ENCODE assay signal across 8 cellular contexts in the genomic region with DNA sequence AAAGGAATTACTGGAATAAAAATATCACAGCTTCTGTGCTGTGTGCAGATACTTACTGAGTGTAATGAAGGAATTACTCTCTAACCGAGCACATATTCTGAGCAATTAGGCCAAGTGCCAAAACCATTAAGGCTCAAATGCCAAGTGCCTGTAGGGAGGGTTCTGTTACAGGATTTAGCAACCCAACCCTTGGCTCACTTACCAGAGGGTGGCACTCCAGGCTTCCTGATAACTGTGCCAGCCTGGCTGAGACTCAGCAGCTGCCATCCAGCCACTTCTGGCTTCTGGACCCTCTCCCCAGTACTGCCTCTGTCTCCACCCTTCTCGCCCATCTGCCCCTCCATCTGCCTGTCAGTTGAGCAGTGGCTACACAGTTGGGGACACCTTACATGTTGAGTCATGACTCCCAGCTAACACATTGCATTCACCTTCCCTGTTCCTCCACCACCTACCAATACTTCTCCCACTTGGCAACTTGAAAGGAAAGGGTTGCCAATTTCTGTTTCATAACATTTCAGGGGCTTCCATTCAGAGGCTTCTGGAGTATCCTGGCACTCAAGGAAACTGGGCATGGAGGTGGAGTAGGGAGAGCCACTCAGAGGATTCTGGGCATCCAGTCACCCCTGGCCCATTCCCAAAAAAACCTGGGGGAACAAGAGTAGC.
DNase-seq lines count a peak whose midpoint lies in the region; ATAC-seq, FAIRE-seq and TF ChIP-seq lines count a peak whose summit lies in the region.

No MANE protein-coding gene starts in this region.

- H3K9me3 ChIP-seq in HCT116 (ENCODE audit: control insufficient read depth in 1 of 2, insufficient read depth in 1 of 2, low read depth in 1 of 2, low read length in 2 of 2) (no peaks in the 10 kb centered on the region), T-helper 17 cell (ENCODE audit: control insufficient read depth, low read length, poor library complexity, severe bottlenecking) (no peaks in the 10 kb centered on the region)

- no peaks in the 10 kb centered on the region for H3K27me3 ChIP-seq in HCT116 (ENCODE audit: insufficient read depth, low read length)

- POLR2A ChIA-PET in HCT116 (lab: Charles Lee), result no interaction called here

- no peaks in the 10 kb centered on the region for H3K9me2 ChIP-seq in HCT116 (ENCODE audit: insufficient read depth)

- ATAC-seq in HCT116 (peak; percentile 76), T-helper 17 cell (no peak), HG03354 (IDR thresholded peaks at IDR 0.05; ENCODE audit: poor library complexity, severe bottlenecking, unreplicated experiment) (no peak)

- no peak overlapping the region for H3K4me3 ChIP-seq in HCT116 (replicated peaks in 1 of 2; ENCODE audit: low read depth in 1 of 2, low read length in 2 of 2)

- H3K79me2 ChIP-seq in HCT116 (ENCODE audit: insufficient read depth, low read length), result no peaks in the 10 kb centered on the region

- TF ChIP-seq POLR2A in HCT116 (IDR thresholded peaks at IDR 0.05; ENCODE audit: borderline replicate concordance, extremely low read depth, insufficient read depth, insufficient read length), result no peak

- BruUV-seq in HCT116 (replicated peaks; lab: Mats Ljungman, UMichigan), result no TSS peak

- intact Hi-C loops in HCT116 (cut with micrococcal nuclease), result loop anchor here (5.0 kb wide), 1 partner anchor 916 kb away; no protein-coding TSS in a partner anchor

- H3K9ac ChIP-seq in HCT116 (ENCODE audit: low read length), result no peak overlapping the region

- no peaks in the 10 kb centered on the region for H3K36me3 ChIP-seq in HCT116 (ENCODE audit: control insufficient read depth in 1 of 2, insufficient read depth in 2 of 2, low read length in 2 of 2)

- FAIRE-seq in RCC 7860 (lab: Jason Lieb, UNC), result no peak

- H3K4me1 ChIP-seq in HCT116 (ENCODE audit: control insufficient read depth in 1 of 2, insufficient read depth in 2 of 2, low read length in 2 of 2), result no peaks in the 10 kb centered on the region

- H2AFZ ChIP-seq in HCT116 (ENCODE audit: low read depth, low read length, poor library complexity, severe bottlenecking), result no peak overlapping the region

- peak; percentile 63 for TF ChIP-seq RAD21 in HCT116 (IDR thresholded peaks at IDR 0.05; ENCODE audit: low read depth)

- DNase-seq in HCT116 (ENCODE audit: low read depth, low spot score) (no peak), OCI-M1 (lab: John Stamatoyannopoulos, UW) (peak; percentile 3), dermis blood vessel endothelial cell (peak; percentile 68), mucosa of gallbladder (ENCODE audit: low spot score) (peak; percentile 59), RCC 7860 (ENCODE audit: low spot score) (no peak), T-helper 17 cell (no peak)

- no peaks in the 10 kb centered on the region for H4K20me1 ChIP-seq in HCT116 (ENCODE audit: insufficient read depth)

- peaks cover 7% of the 10 kb centered on the region for H3K4me1 Mint-ChIP-seq in T-helper 17 cell

- RAD21 ChIA-PET in HCT116 (lab: Charles Lee; ENCODE audit: low non-redundant PET in 1 of 2, low total read pairs in 2 of 2, uncharacterized antibody in 2 of 2, unreplicated experiment in 2 of 2), result no interaction called here

- no peak overlapping the region for H3K4me2 ChIP-seq in HCT116 (ENCODE audit: low read length)

- no peak overlapping the region for H3K4me3 Mint-ChIP-seq in T-helper 17 cell

- H3K36me3 Mint-ChIP-seq in T-helper 17 cell (ENCODE audit: low read depth), result peaks cover 3% of the 10 kb centered on the region

- no peaks in the 10 kb centered on the region for H3K27me3 Mint-ChIP-seq in T-helper 17 cell

- H3K27ac ChIP-seq in 22Rv1, result no peak overlapping the region
- H3K27ac ChIP-seq in HCT116 (ENCODE audit: low read depth, low read length), result no peak overlapping the region

- CTCF ChIA-PET in HCT116 (lab: Charles Lee), result interaction anchor here (1.4 kb wide), 1 partner anchor 1012 kb away, joined by 5 read pairs; no protein-coding TSS in a partner anchor

- no peak overlapping the region for H3K27ac Mint-ChIP-seq in T-helper 17 cell

- TF ChIP-seq CTCF in 22Rv1 (IDR thresholded peaks at IDR 0.05) (peak; percentile 63), HCT116 (IDR thresholded peaks at IDR 0.05 in 2 of 3, conservative IDR thresholded peaks at IDR 0.05 in 1 of 3; ENCODE audit: borderline replicate concordance in 1 of 3, insufficient read depth in 1 of 3, low read depth in 2 of 3, low read length in 2 of 3) (peak; percentile 22 to 29 (median 25); a peak in 2 of 6 replicates)

TF ChIP-seq in HCT116, 20 proteins besides CTCF, POLR2A, EP300 and RAD21:
- TF ChIP-seq TCF7L2 (IDR thresholded peaks at IDR 0.05; ENCODE audit: borderline replicate concordance, extremely low read depth, insufficient read depth, insufficient read length), result no peak
- TF ChIP-seq ZFX (IDR thresholded peaks at IDR 0.05), result no peak
- no peak for TF ChIP-seq EZH2 (IDR thresholded peaks at IDR 0.05)
- no peak for TF ChIP-seq SIN3A (IDR thresholded peaks at IDR 0.05; ENCODE audit: low read depth)
- TF ChIP-seq, protein P1, sequence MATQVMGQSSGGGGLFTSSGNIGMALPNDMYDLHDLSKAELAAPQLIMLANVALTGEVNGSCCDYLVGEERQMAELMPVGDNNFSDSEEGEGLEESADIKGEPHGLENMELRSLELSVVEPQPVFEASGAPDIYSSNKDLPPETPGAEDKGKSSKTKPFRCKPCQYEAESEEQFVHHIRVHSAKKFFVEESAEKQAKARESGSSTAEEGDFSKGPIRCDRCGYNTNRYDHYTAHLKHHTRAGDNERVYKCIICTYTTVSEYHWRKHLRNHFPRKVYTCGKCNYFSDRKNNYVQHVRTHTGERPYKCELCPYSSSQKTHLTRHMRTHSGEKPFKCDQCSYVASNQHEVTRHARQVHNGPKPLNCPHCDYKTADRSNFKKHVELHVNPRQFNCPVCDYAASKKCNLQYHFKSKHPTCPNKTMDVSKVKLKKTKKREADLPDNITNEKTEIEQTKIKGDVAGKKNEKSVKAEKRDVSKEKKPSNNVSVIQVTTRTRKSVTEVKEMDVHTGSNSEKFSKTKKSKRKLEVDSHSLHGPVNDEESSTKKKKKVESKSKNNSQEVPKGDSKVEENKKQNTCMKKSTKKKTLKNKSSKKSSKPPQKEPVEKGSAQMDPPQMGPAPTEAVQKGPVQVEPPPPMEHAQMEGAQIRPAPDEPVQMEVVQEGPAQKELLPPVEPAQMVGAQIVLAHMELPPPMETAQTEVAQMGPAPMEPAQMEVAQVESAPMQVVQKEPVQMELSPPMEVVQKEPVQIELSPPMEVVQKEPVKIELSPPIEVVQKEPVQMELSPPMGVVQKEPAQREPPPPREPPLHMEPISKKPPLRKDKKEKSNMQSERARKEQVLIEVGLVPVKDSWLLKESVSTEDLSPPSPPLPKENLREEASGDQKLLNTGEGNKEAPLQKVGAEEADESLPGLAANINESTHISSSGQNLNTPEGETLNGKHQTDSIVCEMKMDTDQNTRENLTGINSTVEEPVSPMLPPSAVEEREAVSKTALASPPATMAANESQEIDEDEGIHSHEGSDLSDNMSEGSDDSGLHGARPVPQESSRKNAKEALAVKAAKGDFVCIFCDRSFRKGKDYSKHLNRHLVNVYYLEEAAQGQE (IDR thresholded peaks at IDR 0.05; ENCODE audit: low read depth), result no peak
- TF ChIP-seq EGR1 (IDR thresholded peaks at IDR 0.05; ENCODE audit: low read depth), result no peak
- TF ChIP-seq SRF (IDR thresholded peaks at IDR 0.05; ENCODE audit: low read depth), result no peak
- TF ChIP-seq JUND (IDR thresholded peaks at IDR 0.05), result no peak
- no peak for TF ChIP-seq FOSL1 (IDR thresholded peaks at IDR 0.05; ENCODE audit: low read depth)
- TF ChIP-seq ELF1 (IDR thresholded peaks at IDR 0.05; ENCODE audit: borderline replicate concordance, low read depth), result no peak
- TF ChIP-seq CBX3 (IDR thresholded peaks at IDR 0.05; ENCODE audit: low read depth), result no peak

Comparison
In these comparisons a context has a peak if more than half of its experiments do, and no peak if none do; other contexts are left out.
1. DNase-seq: peak in OCI-M1 (single experiment), dermis blood vessel endothelial cell (single experiment) and mucosa of gallbladder (single experiment); none in HCT116 (single experiment), RCC 7860 (single experiment) and T-helper 17 cell (0 of 3).